21 cellular contexts compared by ENCODE assay signal in the genomic region with DNA sequence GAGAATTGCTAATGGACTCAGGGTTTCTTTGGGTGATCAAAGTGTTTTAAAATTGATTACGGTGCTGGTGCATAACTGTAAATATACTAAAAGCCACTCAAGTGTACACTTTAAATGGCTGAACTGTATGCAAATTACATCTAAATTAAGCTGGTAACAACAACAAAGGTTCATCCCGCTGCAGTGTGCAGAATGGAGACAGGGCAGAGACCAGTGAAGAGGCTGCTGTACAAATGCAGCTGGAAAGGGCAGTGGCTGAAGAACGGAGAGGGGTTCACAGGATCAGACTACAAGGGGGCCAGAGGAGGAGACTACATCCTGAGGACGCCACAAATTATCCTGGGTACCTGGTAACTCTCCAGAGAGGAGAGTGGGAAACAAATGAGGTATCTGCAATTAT. TPM values are rescaled to one million over a fixed set of nuclear protein-coding genes. Genes with fewer than 3 reads are reported as not detected.
A peak's percentile ranks its signal among the peaks of the same experiment; 100 is the strongest.
DNase-seq lines count a peak whose midpoint lies in the region; ATAC-seq, FAIRE-seq and TF ChIP-seq lines count a peak whose summit lies in the region.
"Had no signal": no experiment of that assay in that cellular context is flagged by ENCODE, and none has a peak within 500 bp of the region (broad histone marks: within the 10 kb centered on the region; RNA-seq: fewer than 3 reads in every experiment).

No MANE protein-coding gene starts in this region.

- H2AFZ ChIP-seq in PC-9: no peak overlapping the region

- no peak overlapping the region for H3K4me3 ChIP-seq in A549
- peak overlapping the region; percentile 69 for H3K4me3 ChIP-seq in DOHH2 (ENCODE audit: low read length)
- H3K4me3 ChIP-seq in PC-9: no peak overlapping the region

- no peaks in the 10 kb centered on the region for H3K9me3 Mint-ChIP-seq in activated B cell treated with CpG ODN at 0.5 μM for 24 hours
- H3K9me3 Mint-ChIP-seq in naive B cell: no peaks in the 10 kb centered on the region
- no peaks in the 10 kb centered on the region for H3K9me3 Mint-ChIP-seq in effector memory CD8-positive, alpha-beta T cell

- peak overlapping the region; percentile 87 for H3K27ac Mint-ChIP-seq in activated B cell treated with CpG ODN at 0.5 μM for 24 hours
- H3K27ac Mint-ChIP-seq in naive B cell: peak overlapping the region in 5 of 6 donors; percentile 22 to 77 (median 56)
- no peak overlapping the region for H3K27ac Mint-ChIP-seq in effector memory CD8-positive, alpha-beta T cell

- no peaks in the 10 kb centered on the region for H3K27me3 Mint-ChIP-seq in activated B cell treated with CpG ODN at 0.5 μM for 24 hours
- no peaks in the 10 kb centered on the region for H3K27me3 Mint-ChIP-seq in naive B cell
- no peaks in the 10 kb centered on the region for H3K27me3 Mint-ChIP-seq in effector memory CD8-positive, alpha-beta T cell

- DNase-seq in A549 (ENCODE audit: low read depth in 1 of 2, low spot score in 1 of 2) (no peak), activated B cell treated with CpG ODN at 0.5 μM for 24 hours (no peak), naive B cell (no peak), GM10248 (ENCODE audit: extremely low spot score) (no peak), PC-9 (no peak)
- DNase-seq in effector memory CD8-positive, alpha-beta T cell: no peak
- DNase-seq: C1 segment of cervical spinal cord, GF-D8, H7, MV-4-11, NCI-H1417, NCI-H187, NCI-H2227 treated with DMSO at 0.1 percent for 48 hours, NCI-H510A treated with DMSO at 0.1 percent for 48 hours, NCI-H774, SIG-M5 had no signal

- H3K9me3 ChIP-seq in A549: no peaks in the 10 kb centered on the region
- no peaks in the 10 kb centered on the region for H3K9me3 ChIP-seq in DOHH2 (ENCODE audit: control insufficient read depth, insufficient read depth, low read length)
- no peaks in the 10 kb centered on the region for H3K9me3 ChIP-seq in PC-9 (ENCODE audit: insufficient read depth, low read depth)

- FAIRE-seq in A549 (lab: Jason Lieb, UNC): peak; percentile 91
- FAIRE-seq: A204.1 had no signal

- H3K4me1 ChIP-seq in A549: 0 out of 3 replicates have a peak, but pooled peaks cover 4% of the 10 kb centered on the region
- H3K4me1 ChIP-seq in DOHH2 (ENCODE audit: control insufficient read depth, low read length): peaks cover 59% of the 10 kb centered on the region
- H3K4me1 ChIP-seq in PC-9 (replicated peaks; ENCODE audit: insufficient read depth): peaks cover 8% of the 10 kb centered on the region; the same call in 1 of the 2 replicates

- no peak for ATAC-seq in A549
- ATAC-seq in activated B cell treated with CpG ODN at 0.5 μM for 24 hours (ENCODE audit: low read depth): peak; percentile 65
- peak in 1 of 2 donors; percentile 48 for ATAC-seq in naive B cell (ENCODE audit: low read depth in 2 of 2)
- no peak for ATAC-seq in GM18868 (IDR thresholded peaks at IDR 0.05; ENCODE audit: unreplicated experiment)
- ATAC-seq in effector memory CD8-positive, alpha-beta T cell (replicated peaks): no peak
- ATAC-seq: SK-N-SH treated with all-trans-retinoic acid at 6 μM for 48 hours had no signal

- H4K20me1 ChIP-seq in DOHH2 (ENCODE audit: control insufficient read depth, insufficient read depth, low read depth, low read length): no peaks in the 10 kb centered on the region
- H4K20me1 ChIP-seq in PC-9 (ENCODE audit: insufficient read depth): no peaks in the 10 kb centered on the region

- BruUV-seq in PC-9 (replicated peaks; lab: Mats Ljungman, UMichigan): no TSS peak

- H3K79me2 ChIP-seq in DOHH2 (ENCODE audit: control insufficient read depth, low read length) (peaks cover 22% of the 10 kb centered on the region), PC-9 (ENCODE audit: low read depth) (no peaks in the 10 kb centered on the region)

- H3K27ac ChIP-seq in A549 (no peak overlapping the region), DOHH2 (ENCODE audit: low read depth, low read length) (peak overlapping the region; percentile 85), PC-9 (no peak overlapping the region)
- H3K27ac ChIP-seq: KMS-11 had no signal

- TF ChIP-seq EP300 in A549 (IDR thresholded peaks at IDR 0.05): no peak

- no peak for TF ChIP-seq CTCF in A549 (IDR thresholded peaks at IDR 0.05)
- no peak for TF ChIP-seq CTCF in DOHH2 (IDR thresholded peaks at IDR 0.05; ENCODE audit: low read depth, low read length, poor library complexity, severe bottlenecking)
- no peak for TF ChIP-seq CTCF in activated B cell treated with CpG ODN at 0.5 μM for 24 hours (IDR thresholded peaks at IDR 0.05)
- TF ChIP-seq CTCF in GM10248 (IDR thresholded peaks at IDR 0.05; ENCODE audit: control extremely low read depth, extremely low read depth, low read depth, missing control alignments): no peak
- TF ChIP-seq CTCF in PC-9 (conservative IDR thresholded peaks at IDR 0.05): no peak

- POLR2A ChIA-PET in A549 (lab: Yijun Ruan, JAX): no interaction called here
- POLR2A ChIA-PET in activated B cell treated with CpG ODN at 0.5 μM for 24 hours (lab: Charles Lee): interaction anchor here (0.5 to 1.4 kb wide), 5 partner anchors 36 to 116 kb away, joined by 3 to 6 read pairs (median 3); partner anchors contain the start of gene NCBP3
- POLR2A ChIA-PET in GM10248 (lab: Yijun Ruan, JAX): no interaction called here
- POLR2A ChIA-PET in PC-9 (lab: Charles Lee; ENCODE audit: unreplicated experiment): no interaction called here

- peaks cover 27% of the 10 kb centered on the region for H3F3A ChIP-seq in DOHH2 (ENCODE audit: control insufficient read depth, insufficient read depth)
- no peaks in the 10 kb centered on the region; the same call in 1 of the 2 replicates for H3F3A ChIP-seq in PC-9 (ENCODE audit: insufficient read depth, low read depth)

- CTCF ChIA-PET in A549 (lab: Yijun Ruan, JAX) (interaction anchor here (1.4 to 16.6 kb wide), 5 partner anchors 17 to 74 kb away, joined by 3 to 303 read pairs (median 49); partner anchors contain the start of gene NCBP3), activated B cell treated with CpG ODN at 0.5 μM for 24 hours (lab: Charles Lee) (interaction anchor here (1.2 to 1.6 kb wide), 4 partner anchors 10 to 74 kb away, joined by 3 to 8 read pairs (median 4); no protein-coding TSS in a partner anchor), GM10248 (lab: Yijun Ruan, JAX) (interaction anchor here (1.1 to 6.5 kb wide), 4 partner anchors 17 to 75 kb away, joined by 5 to 43 read pairs (median 10); no protein-coding TSS in a partner anchor), PC-9 (lab: Charles Lee) (interaction anchor here (0.6 kb wide), 1 partner anchor 12 kb away, joined by 4 read pairs; no protein-coding TSS in a partner anchor)

- WGBS in A549 (ENCODE audit: missing lambda C conversion rate): 93% methylated on average over 4 of the region's 4 CpGs

- H3K4me1 Mint-ChIP-seq in activated B cell treated with CpG ODN at 0.5 μM for 24 hours (peaks cover 35% of the 10 kb centered on the region), naive B cell (peaks cover 20 to 24% (median 22%) of the 10 kb centered on the region in 3 donors)
- peaks cover 3 to 5% of the 10 kb centered on the region in 2 donors for H3K4me1 Mint-ChIP-seq in effector memory CD8-positive, alpha-beta T cell (ENCODE audit: low read depth in 2 of 2)

- no peak for TF ChIP-seq RAD21 in A549 (conservative IDR thresholded peaks at IDR 0.05 in 1 of 2, IDR thresholded peaks at IDR 0.05 in 1 of 2)

- H3K4me3 Mint-ChIP-seq in activated B cell treated with CpG ODN at 0.5 μM for 24 hours (peak overlapping the region; percentile 49), naive B cell (peak overlapping the region in 6 of 8 donors; percentile 11 to 68 (median 54))
- H3K4me3 Mint-ChIP-seq in effector memory CD8-positive, alpha-beta T cell: no peak overlapping the region

- H3K36me3 ChIP-seq in DOHH2 (ENCODE audit: control insufficient read depth, low read length) (peaks cover 59% of the 10 kb centered on the region), PC-9 (ENCODE audit: low read depth) (peaks cover 16% of the 10 kb centered on the region; the same call in 1 of the 2 replicates)

- TF ChIP-seq POLR2A in A549 (IDR thresholded peaks at IDR 0.05; ENCODE audit: low read length): no peak

- H3K4me2 ChIP-seq in A549 (no peak overlapping the region), DOHH2 (ENCODE audit: low read length) (peak overlapping the region; percentile 84), PC-9 (no peak overlapping the region)
- H3K4me2 ChIP-seq: KMS-11 had no signal

- intact Hi-C loops in activated B cell treated with CpG ODN at 0.5 μM for 24 hours (cut with micrococcal nuclease): no loop called here
- intact Hi-C loops in PC-9 (cut with micrococcal nuclease; ENCODE audit: unreplicated experiment): no loop called here

- H3K27me3 ChIP-seq in DOHH2 (ENCODE audit: control insufficient read depth, low read length): no peaks in the 10 kb centered on the region
- H3K27me3 ChIP-seq in PC-9 (ENCODE audit: insufficient read depth, low read depth): no peaks in the 10 kb centered on the region

- H3K36me3 Mint-ChIP-seq in activated B cell treated with CpG ODN at 0.5 μM for 24 hours (ENCODE audit: low read depth) (peaks cover 73% of the 10 kb centered on the region), naive B cell (peaks cover 12 to 16% of the 10 kb centered on the region in 2 donors)
- H3K36me3 Mint-ChIP-seq in effector memory CD8-positive, alpha-beta T cell (ENCODE audit: insufficient read depth): peaks cover 50% of the 10 kb centered on the region

- H3K9me2 ChIP-seq in DOHH2 (replicated peaks; ENCODE audit: control insufficient read depth, low read length): no peaks in the 10 kb centered on the region
- no peaks in the 10 kb centered on the region for H3K9me2 ChIP-seq in PC-9 (ENCODE audit: insufficient read depth)

TF ChIP-seq in A549, 52 proteins besides CTCF, POLR2A, EP300 and RAD21:
- TF ChIP-seq CBX2 (IDR thresholded peaks at IDR 0.05; ENCODE audit: borderline replicate concordance, low read depth): no peak

RNA-seq across cellular contexts. Expression of gene ITGAE, which starts 9.0 kb away (rescaled TPM):
- polyA plus RNA-seq in A549 (2011; rRNA removed): 154 and 165 TPM in 2 replicates
- polyA plus RNA-seq in A549 (2012; cell fraction: cytosol; rRNA removed): 89.1 and 107 TPM in 2 replicates
- 30.4 and 35.7 TPM in 2 replicates for polyA plus RNA-seq in A549 (2012; cell fraction: nucleus; rRNA removed)
- 151 to 158 TPM (median 156 TPM) in 3 replicates for polyA plus RNA-seq in A549 (2017; fragmentation: RNase III; extraction: RNeasy Plus Mini Kit Qiagen cat#74134 plus additional on column Dnase treatment)
- 13.0 and 13.7 TPM in 2 replicates for polyA minus RNA-seq in A549 (2011; rRNA and poly(A)+ RNA removed)
- 42.9 and 45.3 TPM in 2 replicates for total RNA-seq in activated B cell treated with CpG ODN at 0.5 μM for 24 hours
- polyA plus RNA-seq in naive B cell (ENCODE audit: low read depth in 6 of 6): 100 to 1,000 TPM in 5 of 6 donors, 10 to 100 TPM in 1; 93.9 to 177 (median 158) TPM
- total RNA-seq in PC-9 (2021): 48.7 and 52.8 TPM in 2 replicates

RNA-seq across cellular contexts. Expression of gene NCBP3, which starts 36.0 kb away (rescaled TPM):
- 27.7 and 32.7 TPM in 2 replicates for polyA plus RNA-seq in A549 (2011; rRNA removed)
- polyA plus RNA-seq in A549 (2012; cell fraction: cytosol; rRNA removed): 10.2 and 14.4 TPM in 2 replicates
- 10.1 and 19.4 TPM in 2 replicates for polyA plus RNA-seq in A549 (2012; cell fraction: nucleus; rRNA removed)
- polyA plus RNA-seq in A549 (2017; fragmentation: RNase III; extraction: RNeasy Plus Mini Kit Qiagen cat#74134 plus additional on column Dnase treatment): 36.2 to 37.0 TPM (median 36.6 TPM) in 3 replicates
- polyA minus RNA-seq in A549 (2011; rRNA and poly(A)+ RNA removed): 14.9 and 17.6 TPM in 2 replicates
- 49.5 TPM in 2 replicates for total RNA-seq in activated B cell treated with CpG ODN at 0.5 μM for 24 hours
- polyA plus RNA-seq in naive B cell (ENCODE audit: low read depth in 6 of 6): 10 to 100 TPM in 5 of 6 donors, 1 to 10 TPM in 1; 9.4 to 34.1 (median 13.2) TPM
- 48.2 and 58.5 TPM in 2 replicates for total RNA-seq in PC-9 (2021)

Comparison
In these comparisons a context has a peak if more than half of its experiments do, and no peak if none do; other contexts are left out.
1. H3K27ac Mint-ChIP-seq: peak in activated B cell treated with CpG ODN at 0.5 μM for 24 hours (single experiment) and naive B cell (5 of 6); none in effector memory CD8-positive, alpha-beta T cell (0 of 2).
2. H3K4me3 Mint-ChIP-seq: peak in activated B cell treated with CpG ODN at 0.5 μM for 24 hours (single experiment) and naive B cell (6 of 8); none in effector memory CD8-positive, alpha-beta T cell (0 of 2).